Comparison of ENCODE assay signal across 8 cellular contexts in genomic region chr1:51192213-51192843, GRCh38. TPM values are rescaled to one million over a fixed set of nuclear protein-coding genes. Genes with fewer than 3 reads are reported as not detected.
DNase-seq lines count a peak whose midpoint lies in the region; ATAC-seq and TF ChIP-seq lines count a peak whose summit lies in the region.

No MANE protein-coding gene starts in this region.

- TF ChIP-seq CTCF in RWPE2 (IDR thresholded peaks at IDR 0.05; ENCODE audit: poor library complexity, severe bottlenecking) = peak; percentile 92

- no peak for TF ChIP-seq EP300 in Ishikawa (IDR thresholded peaks at IDR 0.05; ENCODE audit: borderline replicate concordance)

- no peaks in the 10 kb centered on the region for H3K36me3 ChIP-seq in RWPE2 (ENCODE audit: low read depth)

- TF ChIP-seq RAD21 in Ishikawa (IDR thresholded peaks at IDR 0.05; ENCODE audit: low read depth) = peak; percentile 72

- H3K27ac Mint-ChIP-seq in activated naive CD4-positive, alpha-beta T cell treated with anti-CD3 and anti-CD28 coated beads, Interleukin-2, amount 10 ng/mL, durations not matched to agents 7 days and 5 days = no peak overlapping the region

- no peaks in the 10 kb centered on the region for H3K9me3 Mint-ChIP-seq in activated naive CD4-positive, alpha-beta T cell treated with anti-CD3 and anti-CD28 coated beads, Interleukin-2, amount 10 ng/mL, durations not matched to agents 7 days and 5 days

- no peaks in the 10 kb centered on the region for H3K27me3 Mint-ChIP-seq in activated naive CD4-positive, alpha-beta T cell treated with anti-CD3 and anti-CD28 coated beads, Interleukin-2, amount 10 ng/mL, durations not matched to agents 7 days and 5 days

- H3K27me3 ChIP-seq in RWPE2 (ENCODE audit: insufficient read depth, poor library complexity, severe bottlenecking) = no peaks in the 10 kb centered on the region

- H3K36me3 Mint-ChIP-seq in activated naive CD4-positive, alpha-beta T cell treated with anti-CD3 and anti-CD28 coated beads, Interleukin-2, amount 10 ng/mL, durations not matched to agents 7 days and 5 days = no peaks in the 10 kb centered on the region

- H3K4me1 Mint-ChIP-seq in activated naive CD4-positive, alpha-beta T cell treated with anti-CD3 and anti-CD28 coated beads, Interleukin-2, amount 10 ng/mL, durations not matched to agents 7 days and 5 days = no peaks in the 10 kb centered on the region

- H3K27ac ChIP-seq in RWPE2 (ENCODE audit: poor library complexity, severe bottlenecking) = no peak overlapping the region

- no peak overlapping the region for H3K4me3 Mint-ChIP-seq in activated naive CD4-positive, alpha-beta T cell treated with anti-CD3 and anti-CD28 coated beads, Interleukin-2, amount 10 ng/mL, durations not matched to agents 7 days and 5 days

- DNase-seq in DMS79 treated with DMSO at 0.1 percent for 48 hours (lab: John Stamatoyannopoulos, UW) (peak; percentile 65), RWPE2 (ENCODE audit: low spot score) (no peak), Right ventricle myocardium superior (peak; percentile 45), putamen (ENCODE audit: low spot score) (peak; percentile 50)
- DNase-seq in activated naive CD4-positive, alpha-beta T cell treated with anti-CD3 and anti-CD28 coated beads, Interleukin-2, amount 10 ng/mL, durations not matched to agents 7 days and 5 days = peak; percentile 71

- peak; percentile 65; the same call in 2 of the 3 replicates for ATAC-seq in RWPE2 (ENCODE audit: low read depth)
- ATAC-seq in Right ventricle myocardium superior (ENCODE audit: poor library complexity) = peak; percentile 79
- no peak for ATAC-seq in HG03108 (IDR thresholded peaks at IDR 0.05; ENCODE audit: unreplicated experiment)
- no peak for ATAC-seq in GM21381 (IDR thresholded peaks at IDR 0.05; ENCODE audit: unreplicated experiment)

- no peaks in the 10 kb centered on the region for H3K4me1 ChIP-seq in RWPE2 (ENCODE audit: insufficient read depth, poor library complexity, severe bottlenecking)

- H3K4me3 ChIP-seq in RWPE2 (ENCODE audit: severe bottlenecking) = no peak overlapping the region

- intact Hi-C loops in Right ventricle myocardium superior (cut with DNase I) = loop anchor here (10.0 kb wide), 1 partner anchor 102 kb away; no protein-coding TSS in a partner anchor

- CTCF ChIA-PET in activated naive CD4-positive, alpha-beta T cell treated with anti-CD3 and anti-CD28 coated beads, Interleukin-2, amount 10 ng/mL, durations not matched to agents 7 days and 5 days (lab: Charles Lee) = interaction anchor here (0.7 to 6.6 kb wide), 20 partner anchors 9 to 889 kb away, joined by 3 to 60 read pairs (median 4); partner anchors contain the start of gene RNF11

- no peaks in the 10 kb centered on the region for H3K9me3 ChIP-seq in RWPE2 (ENCODE audit: severe bottlenecking)

TF ChIP-seq in Ishikawa, 13 proteins besides CTCF, POLR2A, EP300 and RAD21:
- TF ChIP-seq TEAD4 (IDR thresholded peaks at IDR 0.05) (peak; percentile 90), YY1 (IDR thresholded peaks at IDR 0.05; ENCODE audit: low read depth) (no peak)

RNA-seq across cellular contexts. Expression of gene RNF11, which starts 43.7 kb away (rescaled TPM):
- 106 TPM for total RNA-seq in Right ventricle myocardium superior

Comparison
In these comparisons a context has a peak if more than half of its experiments do, and no peak if none do; other contexts are left out.
1. ATAC-seq: peak in RWPE2 (single experiment) and Right ventricle myocardium superior (single experiment); none in HG03108 (single experiment) and GM21381 (single experiment).